In the genomic region with DNA sequence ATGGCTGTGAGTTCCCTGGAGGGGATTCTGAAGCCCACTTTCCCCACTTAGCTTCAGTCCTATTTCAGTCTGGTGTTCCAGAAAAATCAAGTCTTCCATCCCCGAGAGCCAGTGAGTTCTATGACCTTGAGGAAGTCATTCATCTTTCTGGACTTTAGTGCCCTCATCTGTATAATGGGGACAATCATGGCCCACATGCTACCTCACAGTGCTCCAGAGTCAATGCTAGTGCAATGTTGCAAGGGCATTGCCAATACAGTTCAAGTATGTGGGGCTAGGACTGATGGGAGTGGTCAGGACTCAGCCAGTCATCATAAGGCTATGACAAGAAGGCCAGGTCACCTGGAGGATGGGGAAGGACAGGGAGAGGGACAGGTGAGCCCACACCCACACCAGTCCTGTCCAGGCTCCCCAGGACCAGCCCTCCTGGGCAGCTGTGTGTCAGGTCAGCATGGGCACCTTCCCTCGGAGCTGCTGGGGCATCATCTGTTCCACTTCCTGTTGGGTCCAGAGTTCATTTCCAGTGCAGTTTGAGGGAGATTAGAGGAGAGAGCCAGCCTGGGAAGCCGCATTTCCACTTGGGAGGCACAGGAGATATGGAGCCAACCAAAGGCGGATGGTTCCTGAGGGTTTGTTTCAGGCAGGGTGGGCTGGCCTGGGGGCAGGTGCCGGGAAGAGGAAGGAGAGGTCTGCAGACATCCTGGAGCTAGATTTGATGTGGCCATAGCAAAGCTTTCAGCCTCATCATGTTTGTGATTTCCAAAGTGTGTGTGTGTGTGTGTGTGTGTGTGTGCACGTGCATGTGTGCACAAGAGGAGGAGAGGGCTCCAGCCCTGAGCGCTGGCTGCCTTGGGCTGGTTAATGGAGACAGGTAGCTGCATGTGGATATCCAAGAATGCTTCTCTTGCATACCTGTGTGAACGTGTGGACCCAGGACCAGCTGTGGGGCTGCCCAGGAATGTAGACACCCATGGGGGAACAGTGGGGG, we compare ENCODE assay signal across 1 cellular context.
TF ChIP-seq lines count a peak whose summit lies in the region.

No MANE protein-coding gene starts in this region.

TF ChIP-seq in HepG2, 621 proteins besides CTCF, POLR2A, EP300 and RAD21 (continued from another document and continues in another):
- TF ChIP-seq SAP130 (CRISPR knock-in tag; IDR thresholded peaks at IDR 0.05; ENCODE audit: low read depth) (peak; percentile 54; the same call in 1 of the 2 replicates), ZBTB21 (CRISPR knock-in tag; IDR thresholded peaks at IDR 0.05) (no peak), MLLT10 (CRISPR knock-in tag; IDR thresholded peaks at IDR 0.05) (no peak), SUZ12 (IDR thresholded peaks at IDR 0.05; ENCODE audit: low read depth, low read length) (no peak), MEF2D (CRISPR knock-in tag; IDR thresholded peaks at IDR 0.05) (no peak), ERF (CRISPR knock-in tag; IDR thresholded peaks at IDR 0.05) (no peak), DMTF1 (CRISPR knock-in tag; IDR thresholded peaks at IDR 0.05) (no peak), ATF1 (CRISPR knock-in tag; IDR thresholded peaks at IDR 0.05) (no peak), ZNF484 (CRISPR knock-in tag; IDR thresholded peaks at IDR 0.05; ENCODE audit: borderline replicate concordance, low read depth) (no peak), ZNF24 (IDR thresholded peaks at IDR 0.05) (no peak), SALL1 (CRISPR knock-in tag; IDR thresholded peaks at IDR 0.05) (peak; percentile 44; the same call in 1 of the 2 replicates), ZNF367 (CRISPR knock-in tag; IDR thresholded peaks at IDR 0.05; ENCODE audit: borderline replicate concordance) (no peak), ZNF883 (CRISPR knock-in tag; IDR thresholded peaks at IDR 0.05; ENCODE audit: not compliant biosample characterization) (no peak), SCMH1 (CRISPR knock-in tag; IDR thresholded peaks at IDR 0.05; ENCODE audit: borderline replicate concordance) (no peak), U2AF1 (optimal IDR thresholded peaks at IDR 0.05; ENCODE audit: low read depth, low read length) (peak; percentile 36), ZNF382 (CRISPR knock-in tag; IDR thresholded peaks at IDR 0.05; ENCODE audit: borderline replicate concordance) (no peak), ZNF335 (CRISPR knock-in tag; IDR thresholded peaks at IDR 0.05) (0 out of 2 replicates have a peak, but pooled peaks have one; percentile 70), RCOR2 (CRISPR knock-in tag; IDR thresholded peaks at IDR 0.05) (peak; percentile 49; the same call in 1 of the 2 replicates), ZBTB1 (CRISPR knock-in tag; IDR thresholded peaks at IDR 0.05; ENCODE audit: borderline replicate concordance) (no peak), ZNF614 (CRISPR knock-in tag; IDR thresholded peaks at IDR 0.05; ENCODE audit: borderline replicate concordance) (no peak), BHLHE40 (IDR thresholded peaks at IDR 0.05; ENCODE audit: low read length) (peak; percentile 56), ZMYM2 (CRISPR knock-in tag; IDR thresholded peaks at IDR 0.05) (no peak), DPF2 (CRISPR knock-in tag; IDR thresholded peaks at IDR 0.05; ENCODE audit: borderline replicate concordance, low read depth) (peak; percentile 16; the same call in 1 of the 2 replicates), ZBTB38 (CRISPR knock-in tag; IDR thresholded peaks at IDR 0.05) (no peak), ZNF619 (CRISPR knock-in tag; IDR thresholded peaks at IDR 0.05) (no peak), ZNF772 (CRISPR knock-in tag; IDR thresholded peaks at IDR 0.05) (no peak), FOXJ3 (CRISPR knock-in tag; IDR thresholded peaks at IDR 0.05; ENCODE audit: borderline replicate concordance) (no peak), MTA3 (CRISPR knock-in tag; IDR thresholded peaks at IDR 0.05) (no peak), NFAT5 (CRISPR knock-in tag; IDR thresholded peaks at IDR 0.05) (no peak), TGIF2 (CRISPR knock-in tag; IDR thresholded peaks at IDR 0.05) (peak; percentile 42; the same call in 1 of the 2 replicates)
- TF ChIP-seq, protein P1, sequence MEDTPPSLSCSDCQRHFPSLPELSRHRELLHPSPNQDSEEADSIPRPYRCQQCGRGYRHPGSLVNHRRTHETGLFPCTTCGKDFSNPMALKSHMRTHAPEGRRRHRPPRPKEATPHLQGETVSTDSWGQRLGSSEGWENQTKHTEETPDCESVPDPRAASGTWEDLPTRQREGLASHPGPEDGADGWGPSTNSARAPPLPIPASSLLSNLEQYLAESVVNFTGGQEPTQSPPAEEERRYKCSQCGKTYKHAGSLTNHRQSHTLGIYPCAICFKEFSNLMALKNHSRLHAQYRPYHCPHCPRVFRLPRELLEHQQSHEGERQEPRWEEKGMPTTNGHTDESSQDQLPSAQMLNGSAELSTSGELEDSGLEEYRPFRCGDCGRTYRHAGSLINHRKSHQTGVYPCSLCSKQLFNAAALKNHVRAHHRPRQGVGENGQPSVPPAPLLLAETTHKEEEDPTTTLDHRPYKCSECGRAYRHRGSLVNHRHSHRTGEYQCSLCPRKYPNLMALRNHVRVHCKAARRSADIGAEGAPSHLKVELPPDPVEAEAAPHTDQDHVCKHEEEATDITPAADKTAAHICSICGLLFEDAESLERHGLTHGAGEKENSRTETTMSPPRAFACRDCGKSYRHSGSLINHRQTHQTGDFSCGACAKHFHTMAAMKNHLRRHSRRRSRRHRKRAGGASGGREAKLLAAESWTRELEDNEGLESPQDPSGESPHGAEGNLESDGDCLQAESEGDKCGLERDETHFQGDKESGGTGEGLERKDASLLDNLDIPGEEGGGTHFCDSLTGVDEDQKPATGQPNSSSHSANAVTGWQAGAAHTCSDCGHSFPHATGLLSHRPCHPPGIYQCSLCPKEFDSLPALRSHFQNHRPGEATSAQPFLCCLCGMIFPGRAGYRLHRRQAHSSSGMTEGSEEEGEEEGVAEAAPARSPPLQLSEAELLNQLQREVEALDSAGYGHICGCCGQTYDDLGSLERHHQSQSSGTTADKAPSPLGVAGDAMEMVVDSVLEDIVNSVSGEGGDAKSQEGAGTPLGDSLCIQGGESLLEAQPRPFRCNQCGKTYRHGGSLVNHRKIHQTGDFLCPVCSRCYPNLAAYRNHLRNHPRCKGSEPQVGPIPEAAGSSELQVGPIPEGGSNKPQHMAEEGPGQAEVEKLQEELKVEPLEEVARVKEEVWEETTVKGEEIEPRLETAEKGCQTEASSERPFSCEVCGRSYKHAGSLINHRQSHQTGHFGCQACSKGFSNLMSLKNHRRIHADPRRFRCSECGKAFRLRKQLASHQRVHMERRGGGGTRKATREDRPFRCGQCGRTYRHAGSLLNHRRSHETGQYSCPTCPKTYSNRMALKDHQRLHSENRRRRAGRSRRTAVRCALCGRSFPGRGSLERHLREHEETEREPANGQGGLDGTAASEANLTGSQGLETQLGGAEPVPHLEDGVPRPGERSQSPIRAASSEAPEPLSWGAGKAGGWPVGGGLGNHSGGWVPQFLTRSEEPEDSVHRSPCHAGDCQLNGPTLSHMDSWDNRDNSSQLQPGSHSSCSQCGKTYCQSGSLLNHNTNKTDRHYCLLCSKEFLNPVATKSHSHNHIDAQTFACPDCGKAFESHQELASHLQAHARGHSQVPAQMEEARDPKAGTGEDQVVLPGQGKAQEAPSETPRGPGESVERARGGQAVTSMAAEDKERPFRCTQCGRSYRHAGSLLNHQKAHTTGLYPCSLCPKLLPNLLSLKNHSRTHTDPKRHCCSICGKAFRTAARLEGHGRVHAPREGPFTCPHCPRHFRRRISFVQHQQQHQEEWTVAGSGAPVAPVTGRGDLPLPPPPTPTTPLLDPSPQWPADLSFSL (CRISPR knock-in tag; IDR thresholded peaks at IDR 0.05): peak; percentile 24; the same call in 1 of the 2 replicates
- TF ChIP-seq, protein P2, sequence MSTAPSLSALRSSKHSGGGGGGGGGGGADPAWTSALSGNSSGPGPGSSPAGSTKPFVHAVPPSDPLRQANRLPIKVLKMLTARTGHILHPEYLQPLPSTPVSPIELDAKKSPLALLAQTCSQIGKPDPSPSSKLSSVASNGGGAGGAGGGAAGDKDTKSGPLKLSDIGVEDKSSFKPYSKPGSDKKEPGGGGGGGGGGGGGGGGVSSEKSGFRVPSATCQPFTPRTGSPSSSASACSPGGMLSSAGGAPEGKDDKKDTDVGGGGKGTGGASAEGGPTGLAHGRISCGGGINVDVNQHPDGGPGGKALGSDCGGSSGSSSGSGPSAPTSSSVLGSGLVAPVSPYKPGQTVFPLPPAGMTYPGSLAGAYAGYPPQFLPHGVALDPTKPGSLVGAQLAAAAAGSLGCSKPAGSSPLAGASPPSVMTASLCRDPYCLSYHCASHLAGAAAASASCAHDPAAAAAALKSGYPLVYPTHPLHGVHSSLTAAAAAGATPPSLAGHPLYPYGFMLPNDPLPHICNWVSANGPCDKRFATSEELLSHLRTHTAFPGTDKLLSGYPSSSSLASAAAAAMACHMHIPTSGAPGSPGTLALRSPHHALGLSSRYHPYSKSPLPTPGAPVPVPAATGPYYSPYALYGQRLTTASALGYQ (CRISPR knock-in tag; IDR thresholded peaks at IDR 0.05): no peak
- TF ChIP-seq, protein P3, sequence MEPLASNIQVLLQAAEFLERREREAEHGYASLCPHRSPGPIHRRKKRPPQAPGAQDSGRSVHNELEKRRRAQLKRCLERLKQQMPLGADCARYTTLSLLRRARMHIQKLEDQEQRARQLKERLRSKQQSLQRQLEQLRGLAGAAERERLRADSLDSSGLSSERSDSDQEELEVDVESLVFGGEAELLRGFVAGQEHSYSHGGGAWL (CRISPR knock-in tag; IDR thresholded peaks at IDR 0.05): no peak
- TF ChIP-seq, protein P4, sequence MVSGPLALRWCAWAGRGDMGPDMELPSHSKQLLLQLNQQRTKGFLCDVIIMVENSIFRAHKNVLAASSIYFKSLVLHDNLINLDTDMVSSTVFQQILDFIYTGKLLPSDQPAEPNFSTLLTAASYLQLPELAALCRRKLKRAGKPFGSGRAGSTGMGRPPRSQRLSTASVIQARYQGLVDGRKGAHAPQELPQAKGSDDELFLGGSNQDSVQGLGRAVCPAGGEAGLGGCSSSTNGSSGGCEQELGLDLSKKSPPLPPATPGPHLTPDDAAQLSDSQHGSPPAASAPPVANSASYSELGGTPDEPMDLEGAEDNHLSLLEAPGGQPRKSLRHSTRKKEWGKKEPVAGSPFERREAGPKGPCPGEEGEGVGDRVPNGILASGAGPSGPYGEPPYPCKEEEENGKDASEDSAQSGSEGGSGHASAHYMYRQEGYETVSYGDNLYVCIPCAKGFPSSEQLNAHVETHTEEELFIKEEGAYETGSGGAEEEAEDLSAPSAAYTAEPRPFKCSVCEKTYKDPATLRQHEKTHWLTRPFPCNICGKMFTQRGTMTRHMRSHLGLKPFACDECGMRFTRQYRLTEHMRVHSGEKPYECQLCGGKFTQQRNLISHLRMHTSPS (CRISPR knock-in tag; IDR thresholded peaks at IDR 0.05; ENCODE audit: low read depth): peak; percentile 93
- TF ChIP-seq, protein P5, sequence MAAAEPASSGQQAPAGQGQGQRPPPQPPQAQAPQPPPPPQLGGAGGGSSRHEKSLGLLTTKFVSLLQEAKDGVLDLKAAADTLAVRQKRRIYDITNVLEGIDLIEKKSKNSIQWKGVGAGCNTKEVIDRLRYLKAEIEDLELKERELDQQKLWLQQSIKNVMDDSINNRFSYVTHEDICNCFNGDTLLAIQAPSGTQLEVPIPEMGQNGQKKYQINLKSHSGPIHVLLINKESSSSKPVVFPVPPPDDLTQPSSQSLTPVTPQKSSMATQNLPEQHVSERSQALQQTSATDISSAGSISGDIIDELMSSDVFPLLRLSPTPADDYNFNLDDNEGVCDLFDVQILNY (CRISPR knock-in tag; conservative IDR thresholded peaks at IDR 0.05): no peak
